In the genomic region with DNA sequence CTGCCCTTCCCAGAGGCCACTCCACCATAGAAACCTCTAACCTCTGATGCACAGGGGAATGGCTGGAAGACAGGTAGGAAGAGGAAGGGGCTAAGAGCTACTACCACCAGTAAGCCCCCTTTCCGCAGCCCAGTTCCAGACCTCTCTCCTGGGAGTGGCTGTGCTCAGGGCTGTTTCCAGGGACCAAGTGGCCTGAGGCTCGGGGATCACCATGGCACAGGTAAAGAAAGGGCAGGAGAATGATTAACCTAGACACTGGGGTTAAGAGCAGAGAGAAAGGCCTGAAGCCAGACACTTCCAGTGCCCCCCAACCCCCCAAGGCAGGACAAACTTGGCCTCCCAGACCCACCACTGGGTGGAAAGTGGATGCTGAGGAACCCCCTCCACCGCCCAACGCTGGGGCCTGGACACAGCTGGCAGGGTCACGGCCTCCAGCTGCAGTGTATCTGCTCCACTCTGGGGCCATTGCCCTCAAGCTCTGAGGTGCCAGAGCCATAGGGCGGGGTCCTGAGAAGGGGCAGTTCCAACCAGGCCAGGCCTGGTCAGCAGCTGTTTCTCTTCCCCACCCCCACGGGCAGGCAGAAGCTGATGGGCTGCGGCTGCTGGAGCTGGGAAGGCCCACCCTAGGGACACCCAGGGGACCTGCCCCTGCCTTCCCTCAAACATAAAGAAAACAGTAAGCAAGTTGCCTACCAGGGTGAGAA, we compare ENCODE assay signal across 8 cellular contexts. TPM values are rescaled to one million over a fixed set of nuclear protein-coding genes. Genes with fewer than 3 reads are reported as not detected.
DNase-seq lines count a peak whose midpoint lies in the region; ATAC-seq and TF ChIP-seq lines count a peak whose summit lies in the region.

No MANE protein-coding gene starts in this region.

- H3K79me2 ChIP-seq in MM.1S (ENCODE audit: low read length): peaks cover 60% of the 10 kb centered on the region

- no peak for TF ChIP-seq CTCF in MM.1S (IDR thresholded peaks at IDR 0.05; ENCODE audit: low read length)

- no peak for ATAC-seq in GM19324 (IDR thresholded peaks at IDR 0.05; ENCODE audit: low FRiP score, unreplicated experiment)

- H3K27me3 ChIP-seq in MM.1S (replicated peaks; ENCODE audit: insufficient read depth, low read length) (no peaks in the 10 kb centered on the region), muscle layer of duodenum (ENCODE audit: low read depth, low read length) (no peaks in the 10 kb centered on the region)

- H3K4me1 ChIP-seq in MM.1S (ENCODE audit: low read length) (peaks cover 36% of the 10 kb centered on the region), muscle layer of duodenum (ENCODE audit: control insufficient read depth in 1 of 2, insufficient read depth in 2 of 2, low read length in 2 of 2) (peaks cover 20 to 56% of the 10 kb centered on the region in 2 donors)

- peak overlapping the region; percentile 55; the same call in 1 of the 2 replicates for H3K27ac ChIP-seq in MM.1S (ENCODE audit: low read length)
- peak overlapping the region; percentile 100 for H3K27ac ChIP-seq in muscle layer of duodenum (ENCODE audit: low read length)

- H3K9ac ChIP-seq in MM.1S (ENCODE audit: low read length): peak overlapping the region; percentile 93; the same call in 1 of the 2 replicates

- no peaks in the 10 kb centered on the region for H4K20me1 ChIP-seq in MM.1S (ENCODE audit: insufficient read depth, low read length)

- H3K9me3 ChIP-seq in MM.1S (replicated peaks; ENCODE audit: insufficient read depth, low read length) (no peaks in the 10 kb centered on the region), muscle layer of duodenum (ENCODE audit: control insufficient read depth in 1 of 2, low read length in 2 of 2) (no peaks in the 10 kb centered on the region)

- peak overlapping the region; percentile 85; the same call in 1 of the 2 replicates for H3K4me2 ChIP-seq in MM.1S (ENCODE audit: low read depth, low read length)

- no peak overlapping the region for H2AFZ ChIP-seq in MM.1S (ENCODE audit: low read length)

- DNase-seq in COR-L47 (lab: John Stamatoyannopoulos, UW) (peak; percentile 32), MM.1S (no peak), dermis blood vessel endothelial cell (peak; percentile 52), globus pallidus (ENCODE audit: low spot score) (no peak), iPS-NIHi11 (ENCODE audit: low spot score) (no peak)
- no peak for DNase-seq in stimulated activated CD8-positive, alpha-beta memory T cell treated with anti-CD3 and anti-CD28 coated beads, Interleukin-4, amount 100 ng/mL, for 48 hours

- H3K4me3 ChIP-seq in MM.1S (ENCODE audit: low read length) (peak overlapping the region; percentile 86; the same call in 1 of the 2 replicates), muscle layer of duodenum (ENCODE audit: low read depth in 1 of 2, low read length in 2 of 2) (peak overlapping the region; percentile 77 to 93)

- H3F3A ChIP-seq in MM.1S (ENCODE audit: insufficient read depth, low read length): peaks cover 8% of the 10 kb centered on the region

- H3K9me2 ChIP-seq in MM.1S (replicated peaks; ENCODE audit: insufficient read depth, low read length): no peaks in the 10 kb centered on the region

- peaks cover 10% of the 10 kb centered on the region for H3K36me3 ChIP-seq in MM.1S (replicated peaks; ENCODE audit: insufficient read depth, low read length)
- peaks cover 32 to 44% of the 10 kb centered on the region in 2 donors for H3K36me3 ChIP-seq in muscle layer of duodenum (ENCODE audit: control insufficient read depth in 1 of 2, insufficient read depth in 2 of 2, low read length in 2 of 2)

RNA-seq across cellular contexts. Expression of a gene that starts 2.7 kb away (rescaled TPM):
- total RNA-seq in dermis blood vessel endothelial cell: 276 and 348 TPM in 2 replicates

RNA-seq across cellular contexts. Expression of a gene that starts 22.7 kb away (rescaled TPM):
- 0.17 and 0.19 TPM in 2 replicates for total RNA-seq in dermis blood vessel endothelial cell

RNA-seq across cellular contexts. Expression of a gene that starts 22.8 kb away (rescaled TPM):
- total RNA-seq in dermis blood vessel endothelial cell: not detected in 2 replicates

RNA-seq across cellular contexts. Expression of a gene that starts 31.4 kb away (rescaled TPM):
- total RNA-seq in dermis blood vessel endothelial cell: not detected in 2 replicates

Comparison
In these comparisons a context has a peak if more than half of its experiments do, and no peak if none do; other contexts are left out.
1. DNase-seq: peak in COR-L47 (single experiment) and dermis blood vessel endothelial cell (single experiment); none in MM.1S (single experiment), globus pallidus (single experiment), iPS-NIHi11 (single experiment) and stimulated activated CD8-positive, alpha-beta memory T cell treated with anti-CD3 and anti-CD28 coated beads, Interleukin-4, amount 100 ng/mL, for 48 hours (single experiment).